10 cellular contexts compared by ENCODE assay signal in the genomic region with DNA sequence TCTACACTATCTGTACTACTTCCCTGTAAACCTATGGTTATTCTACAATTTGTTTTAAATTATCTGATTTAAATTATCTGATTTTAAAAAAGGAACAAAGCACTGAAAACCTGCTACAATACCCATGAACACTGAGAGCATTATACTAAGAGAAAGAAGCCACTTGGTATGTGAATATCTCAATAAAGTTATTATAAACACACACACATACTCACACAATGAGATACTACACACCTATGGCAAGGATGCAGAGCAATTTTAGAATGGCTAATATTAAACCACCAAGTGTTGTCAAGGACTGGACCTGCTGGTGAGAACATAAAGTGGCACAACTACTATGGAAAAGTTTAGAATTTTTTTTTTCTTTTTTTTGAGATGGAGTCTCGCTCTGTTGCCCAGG.
"Had no signal": no experiment of that assay in that cellular context is flagged by ENCODE, and none has a peak within 500 bp of the region (broad histone marks: within the 10 kb centered on the region; RNA-seq: fewer than 3 reads in every experiment).

No MANE protein-coding gene starts in this region.

- H3K4me3 ChIP-seq: GM23338 had no signal

- H3K27ac ChIP-seq: KMS-11 had no signal

- H3K4me2 ChIP-seq: GM23338, KMS-11 had no signal

- H2AFZ ChIP-seq: GM23338 had no signal

- DNase-seq: H9, HCEC 1CT, HFFc6, IMR-90, KBM-7 had no signal

- FAIRE-seq: H1, H54, HTR-8/SVneo had no signal

- ATAC-seq: GM23338 had no signal

- H3K9ac ChIP-seq: KMS-11 had no signal
